16 cellular contexts compared by ENCODE assay signal in genomic region chr2:15107137-15107536, GRCh38.
"Had no signal": no experiment of that assay in that cellular context is flagged by ENCODE, and none has a peak within 500 bp of the region (broad histone marks: within the 10 kb centered on the region; RNA-seq: fewer than 3 reads in every experiment).

No MANE protein-coding gene starts in this region.

- H3K27me3 ChIP-seq: spleen, upper lobe of right lung had no signal

- DNase-seq: activated CD4-positive, alpha-beta memory T cell treated with anti-CD3 and anti-CD28 coated beads for 36 hours; activated CD4-positive, alpha-beta T cell treated with anti-CD3 and anti-CD28 coated beads for 48 hours; activated effector memory CD4-positive, alpha-beta T cell treated with anti-CD3 and anti-CD28 coated beads, Interleukin-2, amount 50 U/mL, for 16 hours; activated naive CD4-positive, alpha-beta T cell treated with anti-CD3 and anti-CD28 coated beads, Interleukin-2, amount 50 U/mL, for 16 hours; activated naive CD8-positive, alpha-beta T cell treated with anti-CD3 and anti-CD28 coated beads, Interleukin-2, amount 50 U/mL, for 24 hours; activated T-cell treated with anti-CD3 and anti-CD28 coated beads, Interleukin-2, amount 50 U/mL, for 72 hours; anterior cingulate cortex; effector memory CD4-positive, alpha-beta T cell; kidney; natural killer cell; spleen; stimulated activated CD4-positive, alpha-beta T cell treated with anti-CD3 and anti-CD28 coated beads, Interleukin-4, amount 100 ng/mL, for 1 hour; stimulated activated naive CD4-positive, alpha-beta T cell treated with Interleukin-2 at 50 U/mL for 16 hours; upper lobe of right lung had no signal

- H3K4me3 ChIP-seq: spleen, upper lobe of right lung had no signal

- ATAC-seq: activated naive CD8-positive, alpha-beta T cell treated with anti-CD3 and anti-CD28 coated beads, Interleukin-2, amount 50 U/mL, for 24 hours; activated T-cell treated with anti-CD3 and anti-CD28 coated beads, Interleukin-2, amount 50 U/mL, for 72 hours; esophagus mucosa; left lobe of liver; natural killer cell; upper lobe of right lung had no signal

- H3K4me1 ChIP-seq: spleen, upper lobe of right lung had no signal

- H3K27ac ChIP-seq: spleen, upper lobe of right lung had no signal
